20 cellular contexts compared by ENCODE assay signal in genomic region chr4:23873717-23874535, GRCh38. TPM values are rescaled to one million over a fixed set of nuclear protein-coding genes. Genes with fewer than 3 reads are reported as not detected.
"Had no signal": no experiment of that assay in that cellular context is flagged by ENCODE, and none has a peak within 500 bp of the region (broad histone marks: within the 10 kb centered on the region; RNA-seq: fewer than 3 reads in every experiment).

No MANE protein-coding gene starts in this region.

- H3K27me3 ChIP-seq: ascending aorta, brain microvascular endothelial cell, upper lobe of left lung had no signal

- H3K4me3 ChIP-seq: ascending aorta, lower lobe of right lung, upper lobe of left lung had no signal

- DNase-seq: activated CD4-positive, alpha-beta T cell treated with anti-CD3 and anti-CD28 coated beads, Interleukin-2, amount 50 U/mL, for 1 hour; activated CD4-positive, CD25-positive, alpha-beta regulatory T cell treated with anti-CD3 and anti-CD28 coated beads, Interleukin-2, amount 50 U/mL, for 72 hours; activated CD8-positive, alpha-beta T cell treated with anti-CD3 and anti-CD28 coated beads, Interleukin-2, amount 10 ng/mL, durations not matched to agents 7 days and 5 days; activated T-cell treated with anti-CD3 and anti-CD28 coated beads, Interleukin-2, amount 50 U/mL, for 1 hour; brain microvascular endothelial cell; cortex of kidney; endodermal cell; kidney glomerular epithelial cell; lower lobe of right lung; mesendoderm; naive thymus-derived CD4-positive, alpha-beta T cell; stimulated activated CD4-positive, alpha-beta T cell treated with anti-CD3 and anti-CD28 coated beads, Interleukin-2, amount 100 ng/mL, for 24 hours; upper lobe of left lung had no signal

- H3K27ac ChIP-seq: ascending aorta, brain microvascular endothelial cell, lower lobe of right lung, upper lobe of left lung, VCaP had no signal

- ATAC-seq: activated CD8-positive, alpha-beta T cell treated with anti-CD3 and anti-CD28 coated beads, Interleukin-2, amount 10 ng/mL, durations not matched to agents 7 days and 5 days; activated naive CD4-positive, alpha-beta T cell treated with anti-CD3 and anti-CD28 coated beads, Interleukin-2, amount 50 U/mL, for 72 hours; activated T-helper 17 cell treated with anti-CD3 and anti-CD28 coated beads, Interleukin-2, amount 50 U/mL, for 72 hours; lower lobe of right lung; naive thymus-derived CD4-positive, alpha-beta T cell; SK-N-SH treated with all-trans-retinoic acid at 6 μM for 48 hours; stimulated activated memory B cell treated with anti-CD40 and anti-IgM and Interleukin-4, amounts not matched to agents 10 μg/mL and 1 μg/mL and 100 μg/mL, for 72 hours had no signal

- H3K9me3 ChIP-seq: ascending aorta, lower lobe of right lung, upper lobe of left lung had no signal

- H3K36me3 ChIP-seq: ascending aorta, brain microvascular endothelial cell, lower lobe of right lung, upper lobe of left lung had no signal

- H3K4me1 ChIP-seq: ascending aorta, upper lobe of left lung had no signal

RNA-seq across cellular contexts. Expression of gene PPARGC1A, which starts 15.9 kb away (rescaled TPM):
- total RNA-seq: activated CD8-positive, alpha-beta T cell treated with anti-CD3 and anti-CD28 coated beads, Interleukin-2, amount 10 ng/mL, durations not matched to agents 7 days and 5 days; activated naive CD4-positive, alpha-beta T cell treated with anti-CD3 and anti-CD28 coated beads, Interleukin-2, amount 50 U/mL, for 72 hours; activated T-helper 17 cell treated with anti-CD3 and anti-CD28 coated beads, Interleukin-2, amount 50 U/mL, for 72 hours; naive thymus-derived CD4-positive, alpha-beta T cell; T-helper 2 cell treated with Interferon-gamma antibody and Interleukin-4, amounts not matched to agents 100 ng/mL and 5 ng/mL, for 36 hours had no signal
- polyA plus RNA-seq: naive thymus-derived CD4-positive, alpha-beta T cell had no signal
